In genomic region chr2:61793389-61793836, GRCh38 we compare ENCODE assay signal across 8 cellular contexts.
A peak's percentile ranks its signal among the peaks of the same experiment; 100 is the strongest.
DNase-seq lines count a peak whose midpoint lies in the region; ATAC-seq and TF ChIP-seq lines count a peak whose summit lies in the region.

No MANE protein-coding gene starts in this region.

- H3K27ac ChIP-seq in VCaP = no peak overlapping the region; the same call in 1 of the 2 replicates

- CTCF ChIA-PET in MCF 10A (lab: Yijun Ruan, JAX) = interaction anchor here (0.6 to 1.1 kb wide), 7 partner anchors 9 to 658 kb away, joined by 3 to 4 read pairs (median 3); no protein-coding TSS in a partner anchor

- no peaks in the 10 kb centered on the region for H3K9me3 Mint-ChIP-seq in MCF 10A (ENCODE audit: unreplicated experiment)
- H3K9me3 Mint-ChIP-seq in immature natural killer cell = no peaks in the 10 kb centered on the region

- H3K27me3 Mint-ChIP-seq in MCF 10A (ENCODE audit: insufficient read depth, unreplicated experiment) = no peaks in the 10 kb centered on the region
- peaks cover 2 to 6% (median 2%) of the 10 kb centered on the region in 3 donors for H3K27me3 Mint-ChIP-seq in immature natural killer cell (ENCODE audit: low read depth in 3 of 3)

- peak; percentile 60 for DNase-seq in CD1c-positive myeloid dendritic cell (ENCODE audit: extremely low spot score)
- DNase-seq in M059J (ENCODE audit: low read depth) = peak; percentile 40
- peak; percentile 72 for DNase-seq in MCF 10A (ENCODE audit: unreplicated experiment)
- peak; percentile 58 to 68 (median 64) for DNase-seq in immature natural killer cell
- DNase-seq in stimulated activated CD4-positive, alpha-beta T cell treated with anti-CD3 and anti-CD28 coated beads, Interleukin-1b, Interleukin-23, amount 100 ng/mL, for 48 hours = peak; percentile 74
- no peak for DNase-seq in NCI-H2029 (lab: John Stamatoyannopoulos, UW)

- no peaks in the 10 kb centered on the region for H3K36me3 Mint-ChIP-seq in MCF 10A (ENCODE audit: insufficient read depth, unreplicated experiment)
- H3K36me3 Mint-ChIP-seq in immature natural killer cell = no peaks in the 10 kb centered on the region

- peak; percentile 83 for ATAC-seq in GM21526 (IDR thresholded peaks at IDR 0.05; ENCODE audit: low FRiP score, unreplicated experiment)

- H3K4me1 Mint-ChIP-seq in MCF 10A (ENCODE audit: insufficient read depth, unreplicated experiment) = peaks cover 5% of the 10 kb centered on the region
- H3K4me1 Mint-ChIP-seq in immature natural killer cell = peaks cover 5 to 6% of the 10 kb centered on the region in 2 donors

- BruUV-seq in MCF 10A (replicated peaks; lab: Mats Ljungman, UMichigan) = no TSS peak

- H3K4me3 Mint-ChIP-seq in MCF 10A (ENCODE audit: unreplicated experiment) (no peak overlapping the region), immature natural killer cell (peak overlapping the region; percentile 33 to 74 (median 69))

- POLR2A ChIA-PET in MCF 10A (lab: Yijun Ruan, JAX) = interaction anchor here (0.7 kb wide), 1 partner anchor 88 kb away, joined by 3 read pairs; no protein-coding TSS in a partner anchor

- intact Hi-C loops in MCF 10A (cut with micrococcal nuclease) = no loop called here

- TF ChIP-seq CTCF in VCaP (conservative IDR thresholded peaks at IDR 0.05) (peak; percentile 76), MCF 10A (IDR thresholded peaks at IDR 0.05; ENCODE audit: unreplicated experiment) (peak; percentile 73)

- H3K27ac Mint-ChIP-seq in MCF 10A (ENCODE audit: low read depth, unreplicated experiment) = no peak overlapping the region
- H3K27ac Mint-ChIP-seq in immature natural killer cell = peak overlapping the region in 1 of 6 donors; percentile 76
